16 cellular contexts compared by ENCODE assay signal in genomic region chr14:54599932-54600331, GRCh38. TPM values are rescaled to one million over a fixed set of nuclear protein-coding genes. Genes with fewer than 3 reads are reported as not detected.
DNase-seq lines count a peak whose midpoint lies in the region; ATAC-seq and FAIRE-seq lines count a peak whose summit lies in the region.
"Had no signal": no experiment of that assay in that cellular context is flagged by ENCODE, and none has a peak within 500 bp of the region (broad histone marks: within the 10 kb centered on the region; RNA-seq: fewer than 3 reads in every experiment).

No MANE protein-coding gene starts in this region.

- no peak overlapping the region for H2AFZ ChIP-seq in ACC112 (ENCODE audit: low read length, unreplicated experiment)
- H2AFZ ChIP-seq: parathyroid adenoma had no signal

- no peaks in the 10 kb centered on the region for H3K27me3 ChIP-seq in ACC112 (ENCODE audit: insufficient read depth, low read length)
- H3K27me3 ChIP-seq: dorsolateral prefrontal cortex, SJSA1 had no signal

- H3K4me1 ChIP-seq in ACC112 (ENCODE audit: control insufficient read depth, insufficient read depth, low read length, unreplicated experiment) (peaks cover 43% of the 10 kb centered on the region), mesodermal cell (ENCODE audit: control insufficient read depth, insufficient read depth, low read length, poor library complexity, severe bottlenecking) (peaks cover 37% of the 10 kb centered on the region)
- H3K4me1 ChIP-seq: parathyroid adenoma had no signal

- DNase-seq in HTR-8/SVneo (ENCODE audit: insufficient read length, low spot score) (no peak), amniotic epithelial cell (ENCODE audit: low read depth) (peak; percentile 20), medulla oblongata (ENCODE audit: extremely low spot score) (no peak), DMS79 treated with DMSO at 0.1 percent for 48 hours (lab: John Stamatoyannopoulos, UW) (no peak)
- DNase-seq: activated CD4-positive, alpha-beta T cell treated with anti-CD3 and anti-CD28 coated beads, Interleukin-2, amount 50 U/mL, for 48 hours; dorsolateral prefrontal cortex; NCI-H2029 had no signal

- H3K4me3 ChIP-seq in ACC112 (ENCODE audit: low read depth, low read length): 0 out of 2 replicates have a peak overlapping the region, but pooled peaks have one; percentile 22
- no peak overlapping the region for H3K4me3 ChIP-seq in mesodermal cell (ENCODE audit: extremely low read depth, insufficient read depth, low read length, poor library complexity, severe bottlenecking)
- H3K4me3 ChIP-seq: dorsolateral prefrontal cortex, SJSA1 had no signal

- ATAC-seq in HG03025 (IDR thresholded peaks at IDR 0.05; ENCODE audit: low FRiP score, unreplicated experiment) (no peak), HG03439 (IDR thresholded peaks at IDR 0.05; ENCODE audit: unreplicated experiment) (no peak)

- WGBS in mesodermal cell (ENCODE audit: insufficient coverage in 2 of 2), 2 experiments: 67% methylated on average over 1 of the region's 1 CpG; no CpG with 5 or more reads in 1 of the 2 experiments

- H3K36me3 ChIP-seq in ACC112 (ENCODE audit: insufficient read depth, low read length) (no peaks in the 10 kb centered on the region), mesodermal cell (ENCODE audit: control insufficient read depth, insufficient read depth, low read length) (peaks cover 24% of the 10 kb centered on the region)
- H3K36me3 ChIP-seq: SJSA1 had no signal

- peaks cover 37% of the 10 kb centered on the region for H3K79me2 ChIP-seq in ACC112 (ENCODE audit: control insufficient read depth, insufficient read depth, low read length, unreplicated experiment)
- H3K79me2 ChIP-seq: parathyroid adenoma had no signal

- H3K27ac ChIP-seq in ACC112 (ENCODE audit: low read depth, low read length) (peak overlapping the region; percentile 36), mesodermal cell (ENCODE audit: low read depth, low read length, severe bottlenecking) (peak overlapping the region; percentile 90)
- H3K27ac ChIP-seq: KMS-11, parathyroid adenoma, SJSA1 had no signal

- no peaks in the 10 kb centered on the region for H3K9me3 ChIP-seq in mesodermal cell (ENCODE audit: control insufficient read depth, low read length)
- H3K9me3 ChIP-seq: SJSA1 had no signal

- peak; percentile 83 for FAIRE-seq in HTR-8/SVneo (lab: Jason Lieb, UNC)
- FAIRE-seq: D721Med, TTC549 had no signal

RNA-seq across cellular contexts. Expression of gene SAMD4A, which starts 33.0 kb away (rescaled TPM):
- polyA plus RNA-seq in mesodermal cell (2013, experiment 1 of 2): 19.8 TPM
- polyA plus RNA-seq in mesodermal cell (2013, experiment 2 of 2): 20.1 TPM
